10 cellular contexts compared by ENCODE assay signal in genomic region chr6:134145786-134146185, GRCh38.
DNase-seq lines count a peak whose midpoint lies in the region; ATAC-seq lines count a peak whose summit lies in the region.
"Had no signal": no experiment of that assay in that cellular context is flagged by ENCODE, and none has a peak within 500 bp of the region (broad histone marks: within the 10 kb centered on the region; RNA-seq: fewer than 3 reads in every experiment).

No MANE protein-coding gene starts in this region.

- DNase-seq in ELR (ENCODE audit: low read depth) (peak; percentile 36), LHCN-M2 (ENCODE audit: low read depth) (peak; percentile 63), SKM-1 treated with dmso at 0.1 percent for 144 hours (lab: John Stamatoyannopoulos, UW; ENCODE audit: unreplicated experiment) (peak; percentile 28), iPS-NIHi11 (ENCODE audit: low spot score) (peak; percentile 36), hippocampal formation (lab: John Stamatoyannopoulos, UW) (no peak), left lobe of liver (ENCODE audit: low spot score) (no peak)
- DNase-seq: CD4-positive, alpha-beta T cell; immature natural killer cell had no signal

- ATAC-seq in left lobe of liver (no peak), HG03196 (IDR thresholded peaks at IDR 0.05; ENCODE audit: unreplicated experiment) (no peak), HG03095 (IDR thresholded peaks at IDR 0.05; ENCODE audit: unreplicated experiment) (no peak)

Comparison
In these comparisons a context has a peak if more than half of its experiments do, and no peak if none do; other contexts are left out.
1. DNase-seq: peak in ELR (single experiment), LHCN-M2 (single experiment), SKM-1 treated with dmso at 0.1 percent for 144 hours (single experiment) and iPS-NIHi11 (single experiment); none in hippocampal formation (0 of 2) and left lobe of liver (single experiment).